In the genomic region with DNA sequence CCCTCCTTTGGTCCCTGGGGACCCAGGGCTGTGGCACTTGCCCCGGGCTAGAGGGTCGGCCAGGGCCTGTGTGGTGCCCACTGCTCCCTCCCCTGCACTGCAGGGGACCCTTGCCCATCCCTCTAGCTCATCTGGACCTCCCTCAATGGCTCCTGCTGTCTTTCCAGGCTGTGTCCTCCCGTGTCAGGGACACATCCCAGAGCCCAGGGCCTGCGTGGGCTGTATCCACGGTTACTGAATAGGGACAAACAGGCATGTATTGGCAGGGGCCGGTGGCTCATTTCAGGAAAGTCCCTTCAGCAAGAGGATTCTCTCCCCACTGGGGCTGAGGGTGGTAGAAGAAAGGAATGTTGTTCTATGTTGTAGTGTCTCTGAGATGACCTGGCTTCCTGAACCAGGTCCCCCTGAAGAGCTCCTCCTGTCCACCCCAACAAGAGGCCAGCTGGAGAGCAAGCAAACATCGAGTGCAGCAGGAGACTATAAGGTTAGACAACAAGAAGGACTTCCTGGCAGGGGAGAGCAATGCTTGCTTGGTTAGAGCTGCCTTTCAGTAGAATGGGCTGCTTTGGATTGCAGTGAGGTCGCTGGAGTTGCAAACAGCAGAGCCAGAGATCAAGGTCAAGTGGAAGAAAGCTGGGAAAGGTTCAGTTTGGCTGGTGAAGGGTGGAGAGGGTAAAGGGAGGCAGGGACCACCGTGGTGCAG, we compare ENCODE assay signal across 1 cellular context.
TF ChIP-seq lines count a peak whose summit lies in the region.

No MANE protein-coding gene starts in this region.

TF ChIP-seq in HepG2, 621 proteins besides CTCF, POLR2A, EP300 and RAD21 (continued from another document):
- TF ChIP-seq RELA (CRISPR knock-in tag; IDR thresholded peaks at IDR 0.05) (no peak), PCBP2 (optimal IDR thresholded peaks at IDR 0.05; ENCODE audit: low read depth, low read length, poor library complexity, severe bottlenecking) (no peak), XRCC5 (optimal IDR thresholded peaks at IDR 0.05; ENCODE audit: low read length) (no peak), ZMYM3 (CRISPR knock-in tag; IDR thresholded peaks at IDR 0.05) (peak; percentile 98), HNF4A (CRISPR knock-in tag; IDR thresholded peaks at IDR 0.05) (peak; percentile 49; the same call in 1 of the 2 replicates), RAD51 (IDR thresholded peaks at IDR 0.05; ENCODE audit: borderline replicate concordance) (no peak), CHD4 (IDR thresholded peaks at IDR 0.05; ENCODE audit: borderline replicate concordance, low read length) (0 out of 2 replicates have a peak, but pooled peaks have one; percentile 48), ZNF296 (CRISPR knock-in tag; conservative IDR thresholded peaks at IDR 0.05) (no peak), RORA (CRISPR knock-in tag; IDR thresholded peaks at IDR 0.05) (no peak), ZNF629 (CRISPR knock-in tag; conservative IDR thresholded peaks at IDR 0.05) (peak; percentile 95), KDM1A (CRISPR knock-in tag; IDR thresholded peaks at IDR 0.05) (peak; percentile 89)
